Comparison of ENCODE assay signal across 20 cellular contexts in genomic region chr11:28627690-28628255, GRCh38.
DNase-seq lines count a peak whose midpoint lies in the region; ATAC-seq and FAIRE-seq lines count a peak whose summit lies in the region.
"Had no signal": no experiment of that assay in that cellular context is flagged by ENCODE, and none has a peak within 500 bp of the region (broad histone marks: within the 10 kb centered on the region; RNA-seq: fewer than 3 reads in every experiment).

No MANE protein-coding gene starts in this region.

- no peak overlapping the region for H3K4me3 ChIP-seq in neuronal stem cell (ENCODE audit: low read length in 2 of 2)

- no CpG with 5 or more reads among the region's 1 CpG for WGBS in neuronal stem cell (ENCODE audit: extremely low coverage in 2 of 2, insufficient read length in 2 of 2, insufficient replicate concordance in 1 of 2), 2 donors

- H3K79me1 ChIP-seq in neuronal stem cell (ENCODE audit: low read depth, low read length): no peaks in the 10 kb centered on the region

- H3K14ac ChIP-seq in neuronal stem cell (ENCODE audit: low read length): no peak overlapping the region

- no peak overlapping the region for H3K18ac ChIP-seq in neuronal stem cell (ENCODE audit: low read length)

- peak; percentile 64 for FAIRE-seq in HTR-8/SVneo (lab: Jason Lieb, UNC)
- FAIRE-seq: GM12892, H54 had no signal

- H2BK12ac ChIP-seq in neuronal stem cell (ENCODE audit: low read length): no peak overlapping the region

- no peak overlapping the region for H4K8ac ChIP-seq in neuronal stem cell (ENCODE audit: low read depth, low read length)

- H2BK15ac ChIP-seq in neuronal stem cell (ENCODE audit: low read length): no peak overlapping the region

- no peak overlapping the region for H2AFZ ChIP-seq in neuronal stem cell (ENCODE audit: low read length)

- H2BK120ac ChIP-seq in neuronal stem cell (ENCODE audit: low read depth, low read length): no peak overlapping the region

- no peaks in the 10 kb centered on the region for H3K27me3 ChIP-seq in neuronal stem cell (ENCODE audit: control insufficient read depth in 3 of 3, insufficient read depth in 3 of 3, low read depth in 1 of 3, low read length in 3 of 3)

- H3K9me3 ChIP-seq in neuronal stem cell (replicated peaks in 1 of 2; ENCODE audit: control insufficient read depth in 2 of 2, insufficient read depth in 1 of 2, low read depth in 1 of 2, low read length in 2 of 2): no peaks in the 10 kb centered on the region

- no peak overlapping the region for H3K23ac ChIP-seq in neuronal stem cell (ENCODE audit: low read depth, low read length, poor library complexity)

- no peak overlapping the region for H2BK5ac ChIP-seq in neuronal stem cell (ENCODE audit: low read length)

- ATAC-seq in HG03097 (IDR thresholded peaks at IDR 0.05; ENCODE audit: low FRiP score, unreplicated experiment): no peak

- no peaks in the 10 kb centered on the region for H3K36me3 ChIP-seq in neuronal stem cell (replicated peaks in 1 of 2; ENCODE audit: control insufficient read depth in 2 of 2, insufficient read depth in 2 of 2, low read length in 2 of 2)

- no peak overlapping the region for H3K9ac ChIP-seq in neuronal stem cell (ENCODE audit: low read depth, low read length, poor library complexity)

- H3K4ac ChIP-seq in neuronal stem cell (ENCODE audit: low read length): no peak overlapping the region

- H3K4me1 ChIP-seq in neuronal stem cell (ENCODE audit: control insufficient read depth in 2 of 2, insufficient read depth in 1 of 2, low read depth in 1 of 2, low read length in 2 of 2): peaks cover 0 to 6% of the 10 kb centered on the region in 2 donors

- no peak overlapping the region for H3K4me2 ChIP-seq in neuronal stem cell (ENCODE audit: insufficient read depth, low read length, poor library complexity, severe bottlenecking)

- no peak for DNase-seq in HTR-8/SVneo (ENCODE audit: insufficient read length, low spot score)
- DNase-seq in NCI-H1436 treated with DMSO at 0.1 percent for 48 hours (lab: John Stamatoyannopoulos, UW): peak; percentile 29
- peak; percentile 84 for DNase-seq in NCI-H748 treated with DMSO at 0.1 percent for 48 hours (lab: John Stamatoyannopoulos, UW)
- peak; percentile 23 for DNase-seq in neuronal stem cell (ENCODE audit: low spot score)
- no peak for DNase-seq in DMS53 (lab: John Stamatoyannopoulos, UW)
- no peak for DNase-seq in DMS114 treated with DMSO at 0.1 percent for 48 hours (lab: John Stamatoyannopoulos, UW; ENCODE audit: unreplicated experiment)
- DNase-seq: ACHN, AML-193, DMS 273 treated with DMSO at 0.1 percent for 48 hours, IMR-90, Karpas-422, MM.1S, NCI-H1092 treated with DMSO at 0.1 percent for 48 hours, NCI-H2029 treated with DMSO at 0.1 percent for 48 hours, NCI-H226, NCI-H82, SW 1271 had no signal

- H2AK5ac ChIP-seq in neuronal stem cell (ENCODE audit: low read depth, low read length): no peak overlapping the region

- no peak overlapping the region for H3K27ac ChIP-seq in neuronal stem cell (replicated peaks; ENCODE audit: low read length)

- H4K91ac ChIP-seq in neuronal stem cell (ENCODE audit: low read depth, low read length, poor library complexity): no peak overlapping the region

Comparison
In these comparisons a context has a peak if more than half of its experiments do, and no peak if none do; other contexts are left out.
1. DNase-seq: peak in NCI-H1436 treated with DMSO at 0.1 percent for 48 hours (single experiment), NCI-H748 treated with DMSO at 0.1 percent for 48 hours (single experiment) and neuronal stem cell (single experiment); none in HTR-8/SVneo (single experiment), DMS53 (single experiment) and DMS114 treated with DMSO at 0.1 percent for 48 hours (single experiment).